In the genomic region with DNA sequence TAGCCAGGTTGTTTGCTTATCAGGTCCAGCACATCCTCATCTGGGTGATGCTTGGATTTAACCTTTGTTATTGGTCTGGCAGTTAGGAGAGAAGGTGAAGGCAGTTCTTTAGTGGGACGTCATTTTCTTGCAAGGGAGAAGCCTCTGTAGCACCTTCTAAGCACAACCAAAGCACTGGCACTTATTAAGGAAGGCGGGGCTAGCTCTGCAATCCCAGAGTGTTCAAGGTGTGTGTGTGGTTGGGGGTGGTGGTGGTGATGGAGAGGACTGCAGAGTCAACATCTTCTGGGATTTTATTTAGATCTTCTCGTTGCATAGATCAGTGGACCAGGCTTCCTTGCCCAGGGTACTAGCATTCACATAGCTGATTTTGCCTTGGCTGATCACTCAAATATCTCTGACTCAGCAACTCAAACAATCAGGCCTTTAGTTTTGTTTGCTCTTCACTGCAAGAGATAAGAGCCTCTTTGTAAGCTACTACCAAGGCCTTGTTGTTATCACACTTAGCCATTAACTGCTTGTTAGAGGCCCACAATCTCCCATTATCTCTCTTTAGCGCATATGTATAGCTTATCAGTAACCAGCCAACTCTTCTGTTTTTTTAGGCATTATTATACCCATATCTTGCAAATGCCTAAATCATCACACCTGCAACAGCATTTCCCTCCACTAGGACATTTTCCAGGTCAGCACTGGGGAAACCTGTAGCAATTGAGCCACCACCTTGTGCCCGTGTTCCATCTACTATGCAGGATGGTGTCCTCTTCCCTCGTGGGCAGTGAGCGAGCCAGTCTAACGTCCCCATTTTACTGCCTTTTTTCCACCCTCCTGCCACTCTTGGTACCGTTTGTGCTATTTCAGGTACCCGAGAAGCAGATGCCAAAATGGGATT, we compare ENCODE assay signal across 23 cellular contexts. TPM values are rescaled to one million over a fixed set of nuclear protein-coding genes. Genes with fewer than 3 reads are reported as not detected.
DNase-seq lines count a peak whose midpoint lies in the region; ATAC-seq and TF ChIP-seq lines count a peak whose summit lies in the region.
"Had no signal": no experiment of that assay in that cellular context is flagged by ENCODE, and none has a peak within 500 bp of the region (broad histone marks: within the 10 kb centered on the region; RNA-seq: fewer than 3 reads in every experiment).

No MANE protein-coding gene starts in this region.

- H3K27ac ChIP-seq in GM23338 (ENCODE audit: low read depth) (no peak overlapping the region), angular gyrus (ENCODE audit: low read depth, low read length) (peak overlapping the region; percentile 90), neuronal stem cell (replicated peaks; ENCODE audit: low read length) (no peak overlapping the region)
- H3K27ac ChIP-seq: breast epithelium, psoas muscle, skin epidermis, upper lobe of left lung had no signal

- H3K9me3 Mint-ChIP-seq in GM23338 (no peaks in the 10 kb centered on the region), progenitor cell of endocrine pancreas (ENCODE audit: low read depth) (no peaks in the 10 kb centered on the region)
- H3K9me3 Mint-ChIP-seq: CD8-positive, alpha-beta memory T cell; nephron progenitor cell; stimulated activated naive CD8-positive, alpha-beta T cell treated with anti-CD3 and anti-CD28 coated beads, Interleukin-15, Interleukin-2, amounts not matched to agents 100 ng/mL and 50 ng/mL, for 24 hours had no signal

- H3K9me3 ChIP-seq in neuronal stem cell (replicated peaks in 1 of 2; ENCODE audit: control insufficient read depth in 2 of 2, insufficient read depth in 1 of 2, low read depth in 1 of 2, low read length in 2 of 2): no peaks in the 10 kb centered on the region
- H3K9me3 ChIP-seq: breast epithelium, psoas muscle, upper lobe of left lung had no signal

- H3K9ac ChIP-seq in neuronal stem cell (ENCODE audit: low read depth, low read length, poor library complexity): no peak overlapping the region

- no peak overlapping the region for H2BK120ac ChIP-seq in neuronal stem cell (ENCODE audit: low read depth, low read length)

- H3K36me3 Mint-ChIP-seq in GM23338 (ENCODE audit: low read depth): no peaks in the 10 kb centered on the region
- no peaks in the 10 kb centered on the region for H3K36me3 Mint-ChIP-seq in progenitor cell of endocrine pancreas (ENCODE audit: insufficient read depth)
- H3K36me3 Mint-ChIP-seq: CD8-positive, alpha-beta memory T cell had no signal

- H3K14ac ChIP-seq in neuronal stem cell (ENCODE audit: low read length): no peak overlapping the region

- H3K4me2 ChIP-seq in GM23338: no peak overlapping the region
- no peak overlapping the region for H3K4me2 ChIP-seq in neuronal stem cell (ENCODE audit: insufficient read depth, low read length, poor library complexity, severe bottlenecking)

- H3K4me3 Mint-ChIP-seq in GM23338 (no peak overlapping the region), progenitor cell of endocrine pancreas (ENCODE audit: low read depth) (no peak overlapping the region)
- H3K4me3 Mint-ChIP-seq: CD8-positive, alpha-beta memory T cell; HFFc6; nephron progenitor cell; stimulated activated naive CD8-positive, alpha-beta T cell treated with anti-CD3 and anti-CD28 coated beads, Interleukin-15, Interleukin-2, amounts not matched to agents 100 ng/mL and 50 ng/mL, for 24 hours had no signal

- ATAC-seq in GM23338 (peak; percentile 44; the same call in 1 of the 3 replicates), left colon (peak; percentile 40)
- ATAC-seq: psoas muscle had no signal

- no peaks in the 10 kb centered on the region for H3K36me3 ChIP-seq in GM23338 (ENCODE audit: insufficient read depth)
- H3K36me3 ChIP-seq in neuronal stem cell (replicated peaks in 1 of 2; ENCODE audit: control insufficient read depth in 2 of 2, insufficient read depth in 2 of 2, low read length in 2 of 2): no peaks in the 10 kb centered on the region
- H3K36me3 ChIP-seq: breast epithelium, upper lobe of left lung had no signal

- H3F3A ChIP-seq in GM23338 (replicated peaks; ENCODE audit: low read depth): no peaks in the 10 kb centered on the region

- peaks cover 15% of the 10 kb centered on the region for H3K4me1 Mint-ChIP-seq in GM23338
- peaks cover 18% of the 10 kb centered on the region for H3K4me1 Mint-ChIP-seq in progenitor cell of endocrine pancreas (ENCODE audit: low read depth)
- H3K4me1 Mint-ChIP-seq: CD8-positive, alpha-beta memory T cell; nephron progenitor cell had no signal

- no peak overlapping the region for H2BK15ac ChIP-seq in neuronal stem cell (ENCODE audit: low read length)

- H3K27me3 Mint-ChIP-seq in GM23338 (ENCODE audit: insufficient read depth, low read depth, poor library complexity) (peaks cover 4% of the 10 kb centered on the region), progenitor cell of endocrine pancreas (peaks cover 96% of the 10 kb centered on the region)
- H3K27me3 Mint-ChIP-seq: stimulated activated naive CD8-positive, alpha-beta T cell treated with anti-CD3 and anti-CD28 coated beads, Interleukin-15, Interleukin-2, amounts not matched to agents 100 ng/mL and 50 ng/mL, for 24 hours had no signal

- TF ChIP-seq CTCF in GM23338 (conservative IDR thresholded peaks at IDR 0.05; ENCODE audit: low read depth in 2 of 2) (0 out of 4 replicates have a peak, but pooled peaks of 1 of the 2 experiments have one; percentile 10), progenitor cell of endocrine pancreas (IDR thresholded peaks at IDR 0.05; ENCODE audit: unreplicated experiment) (peak; percentile 50)

- H3K9me2 ChIP-seq in GM23338 (ENCODE audit: insufficient read depth): no peaks in the 10 kb centered on the region

- no peak overlapping the region for H3K18ac ChIP-seq in neuronal stem cell (ENCODE audit: low read length)

- WGBS in neuronal stem cell (ENCODE audit: extremely low coverage in 2 of 2, insufficient read length in 2 of 2, insufficient replicate concordance in 1 of 2), 2 donors: no CpG with 5 or more reads among the region's 10 CpGs

- DNase-seq in GM23338 (ENCODE audit: low spot score) (no peak), left colon (no peak), progenitor cell of endocrine pancreas (ENCODE audit: low spot score, unreplicated experiment) (no peak), neuronal stem cell (ENCODE audit: low spot score) (no peak), GM03348 (ENCODE audit: low spot score) (no peak), NCI-H510A (lab: John Stamatoyannopoulos, UW) (no peak), LoVo (ENCODE audit: low spot score) (no peak)
- DNase-seq: activated CD4-positive, alpha-beta T cell treated with anti-CD3 and anti-CD28 coated beads, Interleukin-2, amount 50 U/mL, for 4 hours; activated gamma-delta T cell; CD8-positive, alpha-beta memory T cell; HFFc6; IMR-90; NCI-H774; nephron progenitor cell; psoas muscle; Right ventricle myocardium superior; stimulated activated CD4-positive, alpha-beta T cell treated with anti-CD3 and anti-CD28 coated beads, Interleukin-4, amount 100 ng/mL, for 1 hour; T-helper 1 cell; upper lobe of left lung had no signal

- H2AFZ ChIP-seq in GM23338 (no peak overlapping the region), neuronal stem cell (ENCODE audit: low read length) (no peak overlapping the region)

- H3K27ac Mint-ChIP-seq in GM23338 (peak overlapping the region; percentile 59; the same call in 1 of the 2 replicates), progenitor cell of endocrine pancreas (peak overlapping the region; percentile 46)
- H3K27ac Mint-ChIP-seq: HFFc6; nephron progenitor cell; stimulated activated naive CD8-positive, alpha-beta T cell treated with anti-CD3 and anti-CD28 coated beads, Interleukin-15, Interleukin-2, amounts not matched to agents 100 ng/mL and 50 ng/mL, for 24 hours had no signal

- no peak overlapping the region for H2BK12ac ChIP-seq in neuronal stem cell (ENCODE audit: low read length)

- H3K4me1 ChIP-seq in GM23338 (ENCODE audit: insufficient read depth) (peaks cover 9% of the 10 kb centered on the region), neuronal stem cell (ENCODE audit: control insufficient read depth in 2 of 2, insufficient read depth in 1 of 2, low read depth in 1 of 2, low read length in 2 of 2) (no peaks in the 10 kb centered on the region)
- H3K4me1 ChIP-seq: breast epithelium, psoas muscle, upper lobe of left lung had no signal

- no peak overlapping the region for H3K4ac ChIP-seq in neuronal stem cell (ENCODE audit: low read length)

- intact Hi-C loops in left colon (cut with DNase I, micrococcal nuclease): no loop called here

- H2BK5ac ChIP-seq in neuronal stem cell (ENCODE audit: low read length): no peak overlapping the region

- no peak overlapping the region for H4K91ac ChIP-seq in neuronal stem cell (ENCODE audit: low read depth, low read length, poor library complexity)

- H3K27me3 ChIP-seq in GM23338 (ENCODE audit: insufficient read depth) (no peaks in the 10 kb centered on the region), neuronal stem cell (ENCODE audit: control insufficient read depth in 3 of 3, insufficient read depth in 3 of 3, low read depth in 1 of 3, low read length in 3 of 3) (no peaks in the 10 kb centered on the region)
- H3K27me3 ChIP-seq: upper lobe of left lung had no signal

- H3K4me3 ChIP-seq in GM23338 (no peak overlapping the region), neuronal stem cell (ENCODE audit: low read length in 2 of 2) (no peak overlapping the region)
- H3K4me3 ChIP-seq: breast epithelium, psoas muscle, skin epidermis, upper lobe of left lung had no signal

- no peaks in the 10 kb centered on the region for H4K20me1 ChIP-seq in GM23338 (replicated peaks; ENCODE audit: insufficient read depth)

- no peak overlapping the region for H4K8ac ChIP-seq in neuronal stem cell (ENCODE audit: low read depth, low read length)

- H3K79me1 ChIP-seq in neuronal stem cell (ENCODE audit: low read depth, low read length): no peaks in the 10 kb centered on the region

- H3K23ac ChIP-seq in neuronal stem cell (ENCODE audit: low read depth, low read length, poor library complexity): no peak overlapping the region

- no peak overlapping the region for H2AK5ac ChIP-seq in neuronal stem cell (ENCODE audit: low read depth, low read length)

- H3K79me2 ChIP-seq in GM23338 (replicated peaks; ENCODE audit: insufficient read depth): no peaks in the 10 kb centered on the region

TF ChIP-seq in GM23338, 12 proteins besides CTCF, POLR2A, EP300 and RAD21 (continues in another document):
- TF ChIP-seq JUNB (IDR thresholded peaks at IDR 0.05; ENCODE audit: unreplicated experiment): no peak

RNA-seq across cellular contexts. Expression of gene LINC00632, which starts 36.5 kb away (rescaled TPM):
- total RNA-seq in GM23338 (2014; rRNA removed; shearing (Covaris generic)): 10.9 and 23.5 TPM in 2 replicates
- 23.6 and 25.2 TPM in 2 replicates for polyA plus RNA-seq in GM23338 (2016; fragmentation: Nextera tagmentation; extraction: Ambion mirVana)
- total RNA-seq in left colon: 10 to 100 TPM; 32.1 to 72.8 TPM
- total RNA-seq in progenitor cell of endocrine pancreas: 152 and 154 TPM in 2 replicates
- 21.0 TPM for polyA plus RNA-seq in neuronal stem cell (2013, experiment 1 of 2)
- polyA plus RNA-seq in neuronal stem cell (2013, experiment 2 of 2): 20.5 TPM
- total RNA-seq: CD8-positive, alpha-beta memory T cell had no signal
- polyA plus RNA-seq: CD8-positive, alpha-beta memory T cell had no signal
